12 cellular contexts compared by ENCODE assay signal in genomic region chr5:76849767-76850291, GRCh38. TPM values are rescaled to one million over a fixed set of nuclear protein-coding genes. Genes with fewer than 3 reads are reported as not detected.
DNase-seq lines count a peak whose midpoint lies in the region; ATAC-seq and TF ChIP-seq lines count a peak whose summit lies in the region.
"Had no signal": no experiment of that assay in that cellular context is flagged by ENCODE, and none has a peak within 500 bp of the region (broad histone marks: within the 10 kb centered on the region; RNA-seq: fewer than 3 reads in every experiment).

Gene S100Z (plus strand): TSS chr5:76850014. CDS start chr5:76875360, 25,346 bp downstream.

- H3K36me3 ChIP-seq in lower lobe of right lung, result no peaks in the 10 kb centered on the region
- H3K36me3 ChIP-seq in upper lobe of right lung, result no peaks in the 10 kb centered on the region
- no peaks in the 10 kb centered on the region for H3K36me3 ChIP-seq in SK-N-SH (replicated peaks in 1 of 2; ENCODE audit: control insufficient read depth in 1 of 2, insufficient read depth in 2 of 2, low read length in 1 of 2)

- no peak for TF ChIP-seq RAD21 in SK-N-SH (IDR thresholded peaks at IDR 0.05; ENCODE audit: low read length)

- no peaks in the 10 kb centered on the region for H3K27me3 ChIP-seq in lower lobe of right lung (ENCODE audit: low read depth)
- peaks cover 4% of the 10 kb centered on the region for H3K27me3 ChIP-seq in upper lobe of right lung
- no peaks in the 10 kb centered on the region for H3K27me3 ChIP-seq in SK-N-SH (ENCODE audit: insufficient read depth)

- no peak for TF ChIP-seq EP300 in SK-N-SH (IDR thresholded peaks at IDR 0.05; ENCODE audit: borderline replicate concordance in 1 of 2, low read depth in 1 of 2, low read length in 1 of 2)

- no peak within 1 kb of the TSS for H3K4me2 ChIP-seq in SK-N-SH

- no peaks in the 10 kb centered on the region for H3K9me3 ChIP-seq in lower lobe of right lung
- H3K9me3 ChIP-seq in upper lobe of right lung, result no peaks in the 10 kb centered on the region
- H3K9me3 ChIP-seq in SK-N-SH, result no peaks in the 10 kb centered on the region

- H3K9me2 ChIP-seq in SK-N-SH, result no peaks in the 10 kb centered on the region

- peaks cover 28% of the 10 kb centered on the region for H3K4me1 Mint-ChIP-seq in activated T-cell treated with anti-CD3 and anti-CD28 coated beads, Interleukin-2, amount 50 U/mL, for 24 hours (ENCODE audit: low read depth)

- no peaks in the 10 kb centered on the region for H3F3A ChIP-seq in SK-N-SH (replicated peaks; ENCODE audit: insufficient read depth)

- H3K79me2 ChIP-seq in SK-N-SH (ENCODE audit: insufficient read depth), result no peaks in the 10 kb centered on the region

- no peaks in the 10 kb centered on the region for H3K27me3 Mint-ChIP-seq in activated T-cell treated with anti-CD3 and anti-CD28 coated beads, Interleukin-2, amount 50 U/mL, for 24 hours

- H3K4me3 ChIP-seq in lower lobe of right lung (no peak within 1 kb of the TSS), upper lobe of right lung (no peak within 1 kb of the TSS), SK-N-SH (ENCODE audit: low read depth in 2 of 2, low read length in 1 of 2) (no peak within 1 kb of the TSS)

- no peaks in the 10 kb centered on the region for H3K9me3 Mint-ChIP-seq in activated T-cell treated with anti-CD3 and anti-CD28 coated beads, Interleukin-2, amount 50 U/mL, for 24 hours

- intact Hi-C loops in lower lobe of right lung (cut with DNase I), result no loop called here
- intact Hi-C loops in upper lobe of right lung (cut with DNase I), result no loop called here

- no peak within 1 kb of the TSS for H3K9ac ChIP-seq in SK-N-SH

- peak within 1 kb of the TSS; percentile 88 for H3K27ac Mint-ChIP-seq in activated T-cell treated with anti-CD3 and anti-CD28 coated beads, Interleukin-2, amount 50 U/mL, for 24 hours

- peak; percentile 15 for DNase-seq in activated gamma-delta T cell treated with Interleukin-2 at 50 U/mL for 16 hours
- no peak for DNase-seq in activated gamma-delta T cell (lab: John Stamatoyannopoulos, UW)
- DNase-seq in activated T-cell treated with anti-CD3 and anti-CD28 coated beads, Interleukin-2, amount 50 U/mL, for 24 hours, result peak; percentile 48
- DNase-seq in lower lobe of right lung, result no peak
- DNase-seq in upper lobe of right lung, result no peak
- DNase-seq in SK-N-SH, result no peak
- no peak for DNase-seq in SIG-M5 treated with dmso at 0.1 percent for 504 hours (lab: John Stamatoyannopoulos, UW; ENCODE audit: unreplicated experiment)
- DNase-seq: H7, kidney had no signal

- no peaks in the 10 kb centered on the region for H4K20me1 ChIP-seq in SK-N-SH (ENCODE audit: insufficient read depth)

- H3K36me3 Mint-ChIP-seq in activated T-cell treated with anti-CD3 and anti-CD28 coated beads, Interleukin-2, amount 50 U/mL, for 24 hours (ENCODE audit: low read depth), result no peaks in the 10 kb centered on the region

- H3K4me1 ChIP-seq in lower lobe of right lung (peaks cover 9% of the 10 kb centered on the region), upper lobe of right lung (no peaks in the 10 kb centered on the region), SK-N-SH (ENCODE audit: control insufficient read depth in 1 of 2, insufficient read depth in 2 of 2, low read depth in 1 of 2, low read length in 1 of 2) (no peaks in the 10 kb centered on the region)

- H2AFZ ChIP-seq in SK-N-SH (ENCODE audit: low read depth), result no peak within 1 kb of the TSS

- no peak within 1 kb of the TSS for H3K27ac ChIP-seq in lower lobe of right lung
- H3K27ac ChIP-seq in upper lobe of right lung, result no peak within 1 kb of the TSS
- H3K27ac ChIP-seq in SK-N-SH (ENCODE audit: low read depth in 2 of 2, low read length in 1 of 2), result no peak within 1 kb of the TSS

- TF ChIP-seq CTCF in lower lobe of right lung (IDR thresholded peaks at IDR 0.05) (no peak), upper lobe of right lung (IDR thresholded peaks at IDR 0.05) (no peak), SK-N-SH (IDR thresholded peaks at IDR 0.05) (no peak)

- peak; percentile 23 to 31 for ATAC-seq in lower lobe of right lung
- ATAC-seq in upper lobe of right lung, result peak; percentile 21
- no peak for ATAC-seq in HG02642 (IDR thresholded peaks at IDR 0.05; ENCODE audit: poor library complexity, unreplicated experiment)

- CTCF ChIA-PET in SK-N-SH (lab: Yijun Ruan, JAX), result interaction anchor here (1.3 kb wide), 1 partner anchor 228 kb away, joined by 5 read pairs; no protein-coding TSS in a partner anchor

- H3K4me3 Mint-ChIP-seq in activated T-cell treated with anti-CD3 and anti-CD28 coated beads, Interleukin-2, amount 50 U/mL, for 24 hours, result peak within 1 kb of the TSS; percentile 52

- POLR2A ChIA-PET in SK-N-SH (lab: Yijun Ruan, JAX), result no interaction called here

- WGBS in SK-N-SH (ENCODE audit: low lambda C conversion rate), result 85% methylated on average over 11 of the region's 11 CpGs

TF ChIP-seq in SK-N-SH, 30 proteins besides CTCF, POLR2A, EP300 and RAD21:
- TF ChIP-seq SMC3 (IDR thresholded peaks at IDR 0.05; ENCODE audit: low read depth, low read length) (no peak), IRF3 (IDR thresholded peaks at IDR 0.05; ENCODE audit: low read depth, low read length) (no peak), EZH2phosphoT487 (IDR thresholded peaks at IDR 0.05; ENCODE audit: borderline replicate concordance, low read depth) (no peak), NFIC (IDR thresholded peaks at IDR 0.05; ENCODE audit: borderline replicate concordance) (no peak), GABPA (IDR thresholded peaks at IDR 0.05; ENCODE audit: low read depth) (no peak), FOXJ3 (CRISPR knock-in tag; IDR thresholded peaks at IDR 0.05) (no peak), TEAD4 (IDR thresholded peaks at IDR 0.05; ENCODE audit: borderline replicate concordance, insufficient read depth) (no peak), USF1 (IDR thresholded peaks at IDR 0.05; ENCODE audit: borderline replicate concordance, low read depth) (no peak), MAX (IDR thresholded peaks at IDR 0.05; ENCODE audit: low read depth) (no peak), TCF12 (IDR thresholded peaks at IDR 0.05) (no peak), TAF1 (IDR thresholded peaks at IDR 0.05; ENCODE audit: borderline replicate concordance, low read depth, low read length) (no peak)

RNA-seq across cellular contexts. Expression of gene S100Z, which starts in this region (rescaled TPM):
- 1.2 TPM for total RNA-seq in lower lobe of right lung
- 0.52 TPM for total RNA-seq in upper lobe of right lung
- polyA plus RNA-seq in SK-N-SH (2012; rRNA removed), result not detected in 2 replicates
- not detected in 2 replicates for polyA plus RNA-seq in SK-N-SH (2012; cell fraction: cytosol; rRNA removed)
- not detected in 2 replicates for polyA plus RNA-seq in SK-N-SH (2012; cell fraction: nucleus; rRNA removed)
- total RNA-seq: dermis microvascular lymphatic vessel endothelial cell, M059J had no signal

Comparison
In these comparisons a context has a peak if more than half of its experiments do, and no peak if none do; other contexts are left out.
1. DNase-seq: peak in activated gamma-delta T cell treated with Interleukin-2 at 50 U/mL for 16 hours (single experiment) and activated T-cell treated with anti-CD3 and anti-CD28 coated beads, Interleukin-2, amount 50 U/mL, for 24 hours (single experiment); none in activated gamma-delta T cell (single experiment), lower lobe of right lung (single experiment), upper lobe of right lung (single experiment), SK-N-SH (single experiment) and SIG-M5 treated with dmso at 0.1 percent for 504 hours (single experiment).
2. Peak in ATAC-seq in upper lobe of right lung; RNA of the gene not detected or under 1 TPM.